ENCODE assay signal across 11 cellular contexts in the genomic region with DNA sequence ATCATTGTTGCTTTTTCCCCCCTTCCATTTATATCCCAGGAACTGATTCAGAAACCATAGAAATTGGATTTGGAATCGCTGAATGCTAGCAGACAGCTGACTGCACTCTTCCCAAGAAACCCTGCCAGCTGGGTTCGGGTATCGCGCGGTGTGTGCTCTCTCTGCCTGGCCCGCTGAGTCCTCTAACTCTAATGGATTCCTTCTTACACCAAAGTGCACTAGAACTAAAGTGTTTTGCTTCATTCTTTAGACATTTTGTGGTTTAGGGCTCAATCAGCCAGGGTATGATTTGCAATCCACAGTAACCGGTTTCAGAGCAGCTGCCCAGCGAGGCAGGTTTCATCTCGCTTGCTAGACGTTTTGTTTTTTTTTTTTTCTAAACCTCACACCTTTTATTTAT.
DNase-seq lines count a peak whose midpoint lies in the region; ATAC-seq and TF ChIP-seq lines count a peak whose summit lies in the region.
"Had no signal": no experiment of that assay in that cellular context is flagged by ENCODE, and none has a peak within 500 bp of the region (broad histone marks: within the 10 kb centered on the region; RNA-seq: fewer than 3 reads in every experiment).

No MANE protein-coding gene starts in this region.

- DNase-seq in ACHN (peak; percentile 64), HFFc6 (no peak), astrocyte of the cerebellum (ENCODE audit: low read depth) (peak; percentile 91), mesenchymal stem cell (peak; percentile 76)
- DNase-seq in activated naive CD8-positive, alpha-beta T cell treated with anti-CD3 and anti-CD28 coated beads for 36 hours = no peak
- DNase-seq in activated T-helper 2 cell treated with anti-CD3 and anti-CD28 coated beads, Interferon-gamma antibody, Interleukin-2, Interleukin-4, amounts not matched to agents 10 μg/mL and 5 μg/mL and 100 μg/mL, durations not matched to agents 14 hours and 24 hours and 36 hours (ENCODE audit: low spot score) = no peak
- DNase-seq: activated B cell treated with CpG ODN at 0.5 μM for 24 hours, adrenal gland, NCI-H524 had no signal

- H3K23ac ChIP-seq in mesenchymal stem cell (ENCODE audit: low read length in 2 of 2) = peak overlapping the region in 1 of 2 experiments; percentile 46

- no peak overlapping the region for H3K14ac ChIP-seq in mesenchymal stem cell (ENCODE audit: low read length in 2 of 2)

- peaks cover 0 to 7% of the 10 kb centered on the region in 2 experiments for H3K36me3 ChIP-seq in mesenchymal stem cell (ENCODE audit: control insufficient read depth in 1 of 2, insufficient read depth in 2 of 2, low read depth in 1 of 2, low read length in 2 of 2)
- H3K36me3 ChIP-seq: adrenal gland had no signal

- no peak overlapping the region for H4K8ac ChIP-seq in mesenchymal stem cell (ENCODE audit: low read length)

- H3K9me3 ChIP-seq in mesenchymal stem cell (ENCODE audit: control insufficient read depth, low read length) = no peaks in the 10 kb centered on the region
- H3K9me3 ChIP-seq: adrenal gland had no signal

- no peaks in the 10 kb centered on the region for H3K9me3 Mint-ChIP-seq in HFFc6
- H3K9me3 Mint-ChIP-seq in activated naive CD8-positive, alpha-beta T cell treated with anti-CD3 and anti-CD28 coated beads for 36 hours = no peaks in the 10 kb centered on the region
- no peaks in the 10 kb centered on the region for H3K9me3 Mint-ChIP-seq in activated T-helper 2 cell treated with anti-CD3 and anti-CD28 coated beads, Interferon-gamma antibody, Interleukin-2, Interleukin-4, amounts not matched to agents 10 μg/mL and 5 μg/mL and 100 μg/mL, durations not matched to agents 14 hours and 24 hours and 36 hours
- H3K9me3 Mint-ChIP-seq: activated B cell treated with CpG ODN at 0.5 μM for 24 hours had no signal

- H2BK120ac ChIP-seq in mesenchymal stem cell (ENCODE audit: low read depth, low read length) = no peak overlapping the region

- no peaks in the 10 kb centered on the region for H3K27me3 Mint-ChIP-seq in HFFc6 (ENCODE audit: insufficient read depth)
- H3K27me3 Mint-ChIP-seq in activated naive CD8-positive, alpha-beta T cell treated with anti-CD3 and anti-CD28 coated beads for 36 hours = peaks cover 38% of the 10 kb centered on the region
- peaks cover 18% of the 10 kb centered on the region for H3K27me3 Mint-ChIP-seq in activated T-helper 2 cell treated with anti-CD3 and anti-CD28 coated beads, Interferon-gamma antibody, Interleukin-2, Interleukin-4, amounts not matched to agents 10 μg/mL and 5 μg/mL and 100 μg/mL, durations not matched to agents 14 hours and 24 hours and 36 hours (ENCODE audit: low read depth)

- in situ Hi-C loops in ACHN (cut with HindIII; ENCODE audit: low pct_ligation_motif_present, low pct_unique_long_range_greater_than_20kb, low sequenced_read_pairs) (no loop called here), astrocyte of the cerebellum (cut with HindIII; ENCODE audit: low sequenced_read_pairs) (no loop called here)

- no peak overlapping the region for H3K4me3 Mint-ChIP-seq in HFFc6
- H3K4me3 Mint-ChIP-seq in activated naive CD8-positive, alpha-beta T cell treated with anti-CD3 and anti-CD28 coated beads for 36 hours = no peak overlapping the region
- H3K4me3 Mint-ChIP-seq in activated T-helper 2 cell treated with anti-CD3 and anti-CD28 coated beads, Interferon-gamma antibody, Interleukin-2, Interleukin-4, amounts not matched to agents 10 μg/mL and 5 μg/mL and 100 μg/mL, durations not matched to agents 14 hours and 24 hours and 36 hours (ENCODE audit: low read depth) = no peak overlapping the region
- H3K4me3 Mint-ChIP-seq: activated B cell treated with CpG ODN at 0.5 μM for 24 hours had no signal

- H3K36me3 Mint-ChIP-seq in HFFc6 (ENCODE audit: low read depth) = no peaks in the 10 kb centered on the region
- H3K36me3 Mint-ChIP-seq in activated naive CD8-positive, alpha-beta T cell treated with anti-CD3 and anti-CD28 coated beads for 36 hours = no peaks in the 10 kb centered on the region
- no peaks in the 10 kb centered on the region for H3K36me3 Mint-ChIP-seq in activated T-helper 2 cell treated with anti-CD3 and anti-CD28 coated beads, Interferon-gamma antibody, Interleukin-2, Interleukin-4, amounts not matched to agents 10 μg/mL and 5 μg/mL and 100 μg/mL, durations not matched to agents 14 hours and 24 hours and 36 hours (ENCODE audit: low read depth)

- no peak overlapping the region for H2BK15ac ChIP-seq in mesenchymal stem cell (ENCODE audit: low read depth, poor library complexity, severe bottlenecking)

- H2AK5ac ChIP-seq in mesenchymal stem cell (ENCODE audit: low read length, severe bottlenecking) = no peak overlapping the region

- H3K4me1 Mint-ChIP-seq in HFFc6 (ENCODE audit: low read depth) = peaks cover 58% of the 10 kb centered on the region
- H3K4me1 Mint-ChIP-seq in activated naive CD8-positive, alpha-beta T cell treated with anti-CD3 and anti-CD28 coated beads for 36 hours = no peaks in the 10 kb centered on the region
- H3K4me1 Mint-ChIP-seq in activated T-helper 2 cell treated with anti-CD3 and anti-CD28 coated beads, Interferon-gamma antibody, Interleukin-2, Interleukin-4, amounts not matched to agents 10 μg/mL and 5 μg/mL and 100 μg/mL, durations not matched to agents 14 hours and 24 hours and 36 hours (ENCODE audit: low read depth) = no peaks in the 10 kb centered on the region
- H3K4me1 Mint-ChIP-seq: activated B cell treated with CpG ODN at 0.5 μM for 24 hours had no signal

- H3K27me3 ChIP-seq in mesenchymal stem cell (ENCODE audit: control insufficient read depth in 1 of 2, insufficient read depth in 1 of 2, low read length in 2 of 2) = no peaks in the 10 kb centered on the region
- H3K27me3 ChIP-seq: adrenal gland had no signal

- TF ChIP-seq CTCF in HFFc6 (IDR thresholded peaks at IDR 0.05) (no peak), astrocyte of the cerebellum (IDR thresholded peaks at IDR 0.05; ENCODE audit: low read depth, low read length, missing control alignments) (no peak)

- H3K4me3 ChIP-seq in astrocyte of the cerebellum (ENCODE audit: low read depth, low read length) (peak overlapping the region; percentile 27), mesenchymal stem cell (ENCODE audit: insufficient read depth in 1 of 2, low read depth in 1 of 2, low read length in 2 of 2) (peak overlapping the region in 1 of 2 experiments; percentile 60)
- H3K4me3 ChIP-seq: adrenal gland had no signal

- H3K4me1 ChIP-seq in mesenchymal stem cell (ENCODE audit: control insufficient read depth, insufficient read depth, low read depth, low read length) = peaks cover 31% of the 10 kb centered on the region

- H2BK5ac ChIP-seq in mesenchymal stem cell (ENCODE audit: low read depth, low read length, poor library complexity, severe bottlenecking) = peak overlapping the region; percentile 53

- H3K27ac ChIP-seq in mesenchymal stem cell (ENCODE audit: low read length, poor library complexity, severe bottlenecking) = peak overlapping the region; percentile 78

- peak overlapping the region; percentile 76 for H3K9ac ChIP-seq in mesenchymal stem cell (ENCODE audit: low read length)

- H2BK12ac ChIP-seq in mesenchymal stem cell (ENCODE audit: low read length in 2 of 2) = no peak overlapping the region

- peak overlapping the region; percentile 30 for H3K4me2 ChIP-seq in mesenchymal stem cell (ENCODE audit: low read length, poor library complexity, severe bottlenecking)

- H3K79me1 ChIP-seq in mesenchymal stem cell (replicated peaks; ENCODE audit: low read length, poor library complexity, severe bottlenecking) = peaks cover 30% of the 10 kb centered on the region

- no peak overlapping the region for H4K91ac ChIP-seq in mesenchymal stem cell (ENCODE audit: low read length)

- H3K4ac ChIP-seq in mesenchymal stem cell (ENCODE audit: low read depth in 1 of 2, low read length in 2 of 2) = peak overlapping the region in 1 of 2 experiments; percentile 21

- intact Hi-C loops in activated T-helper 2 cell treated with anti-CD3 and anti-CD28 coated beads, Interferon-gamma antibody, Interleukin-2, Interleukin-4, amounts not matched to agents 10 μg/mL and 5 μg/mL and 100 μg/mL, durations not matched to agents 14 hours and 24 hours and 36 hours (cut with micrococcal nuclease) = no loop called here

- H3K18ac ChIP-seq in mesenchymal stem cell (ENCODE audit: low read depth in 1 of 2, low read length in 2 of 2) = peak overlapping the region in 1 of 2 experiments; percentile 64

- ATAC-seq in HG03025 (IDR thresholded peaks at IDR 0.05; ENCODE audit: low FRiP score, unreplicated experiment) = no peak
- ATAC-seq in GM21381 (IDR thresholded peaks at IDR 0.05; ENCODE audit: unreplicated experiment) = no peak

- H3K27ac Mint-ChIP-seq in HFFc6 = peak overlapping the region; percentile 29
- H3K27ac Mint-ChIP-seq in activated naive CD8-positive, alpha-beta T cell treated with anti-CD3 and anti-CD28 coated beads for 36 hours = no peak overlapping the region
- no peak overlapping the region for H3K27ac Mint-ChIP-seq in activated T-helper 2 cell treated with anti-CD3 and anti-CD28 coated beads, Interferon-gamma antibody, Interleukin-2, Interleukin-4, amounts not matched to agents 10 μg/mL and 5 μg/mL and 100 μg/mL, durations not matched to agents 14 hours and 24 hours and 36 hours
- H3K27ac Mint-ChIP-seq: activated B cell treated with CpG ODN at 0.5 μM for 24 hours had no signal

- no peak overlapping the region for H2AFZ ChIP-seq in mesenchymal stem cell (ENCODE audit: low read depth, low read length)

- WGBS in mesenchymal stem cell = 62% methylated on average over 10 of the region's 10 CpGs

Comparison
In these comparisons a context has a peak if more than half of its experiments do, and no peak if none do; other contexts are left out.
1. DNase-seq: peak in ACHN (single experiment), astrocyte of the cerebellum (single experiment) and mesenchymal stem cell (single experiment); none in HFFc6 (single experiment), activated naive CD8-positive, alpha-beta T cell treated with anti-CD3 and anti-CD28 coated beads for 36 hours (single experiment) and activated T-helper 2 cell treated with anti-CD3 and anti-CD28 coated beads, Interferon-gamma antibody, Interleukin-2, Interleukin-4, amounts not matched to agents 10 μg/mL and 5 μg/mL and 100 μg/mL, durations not matched to agents 14 hours and 24 hours and 36 hours (single experiment).